Comparison of ENCODE assay signal across 16 cellular contexts in the genomic region with DNA sequence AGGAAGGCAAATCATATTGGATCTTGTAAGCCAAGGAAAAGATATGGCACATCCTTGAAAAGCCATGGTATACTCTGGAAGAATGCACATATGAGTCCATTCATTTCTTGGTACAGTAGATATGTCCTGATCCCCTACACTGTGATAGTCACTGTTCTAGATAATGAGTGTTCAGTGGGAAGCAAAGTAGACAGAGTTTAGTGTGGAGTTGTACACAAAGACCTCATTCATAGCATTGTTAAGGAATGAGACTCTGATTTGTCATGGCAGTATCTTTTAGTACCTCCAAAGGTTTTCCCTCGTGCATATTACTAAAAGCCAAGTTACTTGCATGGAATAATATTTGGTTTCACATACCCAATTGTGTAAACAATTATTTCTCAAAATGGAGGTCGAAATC.
DNase-seq lines count a peak whose midpoint lies in the region; ATAC-seq and TF ChIP-seq lines count a peak whose summit lies in the region.
"Had no signal": no experiment of that assay in that cellular context is flagged by ENCODE, and none has a peak within 500 bp of the region (broad histone marks: within the 10 kb centered on the region; RNA-seq: fewer than 3 reads in every experiment).

No MANE protein-coding gene starts in this region.

- H3K4me3 ChIP-seq in CD8-positive, alpha-beta T cell (ENCODE audit: low read depth, low read length) = no peak overlapping the region
- H3K4me3 ChIP-seq: coronary artery, SJSA1 had no signal

- ATAC-seq in CD8-positive, alpha-beta T cell = no peak
- ATAC-seq: stimulated activated naive CD8-positive, alpha-beta T cell treated with anti-CD3 and anti-CD28 coated beads, Interleukin-15, Interleukin-2, amounts not matched to agents 100 U/mL and 50 U/mL, for 24 hours had no signal

- H3K4me3 Mint-ChIP-seq in CD8-positive, alpha-beta T cell = no peak overlapping the region
- H3K4me3 Mint-ChIP-seq: activated naive CD4-positive, alpha-beta T cell treated with anti-CD3 and anti-CD28 coated beads for 36 hours; IgD-negative memory B cell had no signal

- H3K36me3 Mint-ChIP-seq in CD8-positive, alpha-beta T cell = no peaks in the 10 kb centered on the region
- H3K36me3 Mint-ChIP-seq: IgD-negative memory B cell had no signal

- DNase-seq in ELR (ENCODE audit: low read depth) (peak; percentile 20), SK-MEL-5 (ENCODE audit: low read depth, low spot score) (peak; percentile 92), epithelial cell of prostate (ENCODE audit: low read depth, low spot score) (no peak), renal cortical epithelial cell (ENCODE audit: low read depth) (peak; percentile 43), RWPE1 (ENCODE audit: low spot score) (no peak), NOMO-1 (lab: John Stamatoyannopoulos, UW; ENCODE audit: unreplicated experiment in 2 of 2) (no peak)
- DNase-seq in stimulated activated CD4-positive, alpha-beta T cell treated with anti-CD3 and anti-CD28 coated beads, Interleukin-12 subunit alpha, Interleukin-12 subunit beta, amount 100 ng/mL, for 4 hours = no peak
- DNase-seq in CD8-positive, alpha-beta T cell = no peak
- DNase-seq: activated naive CD4-positive, alpha-beta T cell treated with anti-CD3 and anti-CD28 coated beads for 36 hours; NCI-H69; retina; stimulated activated naive CD8-positive, alpha-beta T cell treated with anti-CD3 and anti-CD28 coated beads, Interleukin-15, Interleukin-2, amounts not matched to agents 100 U/mL and 50 U/mL, for 24 hours had no signal

- POLR2A ChIA-PET in RWPE1 (lab: Yijun Ruan, JAX; ENCODE audit: low non-redundant PET) = no interaction called here
- POLR2A ChIA-PET in CD8-positive, alpha-beta T cell (lab: Charles Lee) = no interaction called here

- H3K27ac Mint-ChIP-seq in CD8-positive, alpha-beta T cell = no peak overlapping the region
- H3K27ac Mint-ChIP-seq: activated naive CD4-positive, alpha-beta T cell treated with anti-CD3 and anti-CD28 coated beads for 36 hours; IgD-negative memory B cell had no signal

- no peak for TF ChIP-seq CTCF in RWPE1 (conservative IDR thresholded peaks at IDR 0.05; ENCODE audit: low read depth)
- TF ChIP-seq CTCF in CD8-positive, alpha-beta T cell (IDR thresholded peaks at IDR 0.05) = no peak

- no peaks in the 10 kb centered on the region for H3K9me3 Mint-ChIP-seq in CD8-positive, alpha-beta T cell
- H3K9me3 Mint-ChIP-seq: activated naive CD4-positive, alpha-beta T cell treated with anti-CD3 and anti-CD28 coated beads for 36 hours; IgD-negative memory B cell had no signal

- H3K4me1 Mint-ChIP-seq in CD8-positive, alpha-beta T cell (ENCODE audit: low read depth) = no peaks in the 10 kb centered on the region
- H3K4me1 Mint-ChIP-seq: IgD-negative memory B cell had no signal

- H3K27me3 ChIP-seq in CD8-positive, alpha-beta T cell (ENCODE audit: insufficient read depth, low read length) = no peaks in the 10 kb centered on the region

- CTCF ChIA-PET in RWPE1 (lab: Yijun Ruan, JAX) = interaction anchor here (0.6 to 1.4 kb wide), 2 partner anchors 16 to 65 kb away, joined by 3 to 4 read pairs; no protein-coding TSS in a partner anchor
- CTCF ChIA-PET in CD8-positive, alpha-beta T cell (lab: Charles Lee) = no interaction called here

- H3K27ac ChIP-seq in epithelial cell of prostate (peak overlapping the region; percentile 81), RWPE1 (no peak overlapping the region)
- H3K27ac ChIP-seq in CD8-positive, alpha-beta T cell (ENCODE audit: low read depth, low read length) = no peak overlapping the region
- H3K27ac ChIP-seq: C4-2B, SJSA1 had no signal

- in situ Hi-C loops in SK-MEL-5 (cut with HindIII; ENCODE audit: low pct_unique_long_range_greater_than_20kb, low sequenced_read_pairs) = no loop called here

- intact Hi-C loops in CD8-positive, alpha-beta T cell (cut with DNase I, micrococcal nuclease) = no loop called here

- no peaks in the 10 kb centered on the region for H3K4me1 ChIP-seq in CD8-positive, alpha-beta T cell (ENCODE audit: insufficient read depth, low read length)
- H3K4me1 ChIP-seq: SJSA1 had no signal

- no peaks in the 10 kb centered on the region for H3K27me3 Mint-ChIP-seq in CD8-positive, alpha-beta T cell (ENCODE audit: low read depth)

- no peaks in the 10 kb centered on the region for H3K9me3 ChIP-seq in CD8-positive, alpha-beta T cell (ENCODE audit: low read length)
- H3K9me3 ChIP-seq: SJSA1 had no signal

- no peaks in the 10 kb centered on the region for H3K36me3 ChIP-seq in CD8-positive, alpha-beta T cell (ENCODE audit: insufficient read depth, low read length)
- H3K36me3 ChIP-seq: SJSA1 had no signal

Comparison
In these comparisons a context has a peak if more than half of its experiments do, and no peak if none do; other contexts are left out.
1. DNase-seq: peak in ELR (single experiment), SK-MEL-5 (single experiment) and renal cortical epithelial cell (single experiment); none in epithelial cell of prostate (single experiment), RWPE1 (single experiment), stimulated activated CD4-positive, alpha-beta T cell treated with anti-CD3 and anti-CD28 coated beads, Interleukin-12 subunit alpha, Interleukin-12 subunit beta, amount 100 ng/mL, for 4 hours (single experiment), CD8-positive, alpha-beta T cell (0 of 7) and NOMO-1 (0 of 2).